ENCODE assay signal across 11 cellular contexts in genomic region chr1:146019225-146020057, GRCh38. TPM values are rescaled to one million over a fixed set of nuclear protein-coding genes. Genes with fewer than 3 reads are reported as not detected.
DNase-seq lines count a peak whose midpoint lies in the region; ATAC-seq and TF ChIP-seq lines count a peak whose summit lies in the region.
"Had no signal": no experiment of that assay in that cellular context is flagged by ENCODE, and none has a peak within 500 bp of the region (broad histone marks: within the 10 kb centered on the region; RNA-seq: fewer than 3 reads in every experiment).

No MANE protein-coding gene starts in this region.

- WGBS in right lobe of liver (ENCODE audit: insufficient coverage, low coverage, low lambda C conversion rate, missing lambda C conversion rate) = 19% methylated on average over 19 of the region's 43 CpGs
- WGBS in stomach, 5 donors = 14 to 35% (median 17%) methylated on average over 22 to 43 of the region's 43 CpGs

- no peaks in the 10 kb centered on the region for H3K9me3 Mint-ChIP-seq in activated CD4-positive, alpha-beta T cell treated with anti-CD3 and anti-CD28 coated beads, Interleukin-2, amount 10 ng/mL, durations not matched to agents 24 days and 14 days
- no peaks in the 10 kb centered on the region for H3K9me3 Mint-ChIP-seq in dendritic cell treated with granulocyte-macrophage colony-stimulating factor and Interleukin-4, amounts not matched to agents 40 ng/mL and 50 ng/mL, for 4 days

- peak; percentile 47 to 61 (median 60) for ATAC-seq in right lobe of liver

- H3K27ac Mint-ChIP-seq in activated CD4-positive, alpha-beta T cell treated with anti-CD3 and anti-CD28 coated beads, Interleukin-2, amount 10 ng/mL, durations not matched to agents 24 days and 14 days = no peak overlapping the region
- H3K27ac Mint-ChIP-seq in dendritic cell treated with granulocyte-macrophage colony-stimulating factor and Interleukin-4, amounts not matched to agents 40 ng/mL and 50 ng/mL, for 4 days = no peak overlapping the region

- H3K27ac ChIP-seq in right lobe of liver (peak overlapping the region; percentile 83 to 91 (median 89)), stomach (no peak overlapping the region)
- H3K27ac ChIP-seq: SK-N-MC, uterus had no signal

- peaks cover 0 to 16% (median 0%) of the 10 kb centered on the region in 4 donors for H3K36me3 ChIP-seq in right lobe of liver
- no peaks in the 10 kb centered on the region for H3K36me3 ChIP-seq in stomach
- no peaks in the 10 kb centered on the region for H3K36me3 ChIP-seq in MG63
- H3K36me3 ChIP-seq: uterus had no signal

- intact Hi-C loops in activated CD4-positive, alpha-beta T cell treated with anti-CD3 and anti-CD28 coated beads, Interleukin-2, amount 10 ng/mL, durations not matched to agents 24 days and 14 days (cut with micrococcal nuclease) = no loop called here
- intact Hi-C loops in dendritic cell treated with granulocyte-macrophage colony-stimulating factor and Interleukin-4, amounts not matched to agents 40 ng/mL and 50 ng/mL, for 4 days (cut with micrococcal nuclease) = no loop called here
- intact Hi-C loops in right lobe of liver (cut with DNase I) (loop anchor here (5.0 to 10.0 kb wide), 2 partner anchors 175 to 177 kb away; partner anchors contain the start of gene NUDT17 (in 1 of the 2)), stomach (cut with DNase I; ENCODE audit: low total_unique reads) (loop anchor here (5.0 to 10.0 kb wide), 2 partner anchors 115 to 172 kb away; partner anchors contain the start of gene NUDT17)

- peak overlapping the region; percentile 35 for H3K4me3 Mint-ChIP-seq in activated CD4-positive, alpha-beta T cell treated with anti-CD3 and anti-CD28 coated beads, Interleukin-2, amount 10 ng/mL, durations not matched to agents 24 days and 14 days
- H3K4me3 Mint-ChIP-seq in dendritic cell treated with granulocyte-macrophage colony-stimulating factor and Interleukin-4, amounts not matched to agents 40 ng/mL and 50 ng/mL, for 4 days = peak overlapping the region; percentile 37

- no peak for DNase-seq in activated CD4-positive, alpha-beta T cell treated with anti-CD3 and anti-CD28 coated beads, Interleukin-2, amount 10 ng/mL, durations not matched to agents 24 days and 14 days
- DNase-seq in activated CD4-positive, alpha-beta T cell treated with anti-CD3 and anti-CD28 coated beads for 48 hours = no peak
- DNase-seq in right lobe of liver = peak; percentile 62 to 78 (median 72)
- DNase-seq in stomach = no peak
- no peak for DNase-seq in MG63
- no peak for DNase-seq in hippocampal formation (lab: John Stamatoyannopoulos, UW)
- DNase-seq in activated CD4-positive, alpha-beta T cell treated with anti-CD3 and anti-CD28 coated beads for 4 hours = no peak
- DNase-seq: left cardiac atrium, uterus had no signal

- H3K36me3 Mint-ChIP-seq in activated CD4-positive, alpha-beta T cell treated with anti-CD3 and anti-CD28 coated beads, Interleukin-2, amount 10 ng/mL, durations not matched to agents 24 days and 14 days (ENCODE audit: low read depth) = no peaks in the 10 kb centered on the region
- H3K36me3 Mint-ChIP-seq in dendritic cell treated with granulocyte-macrophage colony-stimulating factor and Interleukin-4, amounts not matched to agents 40 ng/mL and 50 ng/mL, for 4 days (ENCODE audit: low read depth) = no peaks in the 10 kb centered on the region

- peak overlapping the region; percentile 40 to 58 (median 56) for H3K4me3 ChIP-seq in right lobe of liver
- H3K4me3 ChIP-seq in stomach = peak overlapping the region; percentile 24 to 39 (median 31)
- H3K4me3 ChIP-seq in MG63 = no peak overlapping the region
- H3K4me3 ChIP-seq: SK-N-MC had no signal

- TF ChIP-seq EP300 in stomach (IDR thresholded peaks at IDR 0.05) = no peak

- TF ChIP-seq POLR2A in right lobe of liver (IDR thresholded peaks at IDR 0.05) (peak; percentile 33), stomach (IDR thresholded peaks at IDR 0.05) (no peak)

- H3K9me3 ChIP-seq in right lobe of liver (no peaks in the 10 kb centered on the region), stomach (no peaks in the 10 kb centered on the region), MG63 (no peaks in the 10 kb centered on the region)
- H3K9me3 ChIP-seq: uterus had no signal

- peaks cover 0 to 12% (median 0%) of the 10 kb centered on the region in 4 donors for H3K4me1 ChIP-seq in right lobe of liver
- peaks cover 0 to 10% (median 9%) of the 10 kb centered on the region in 4 donors for H3K4me1 ChIP-seq in stomach
- H3K4me1 ChIP-seq: uterus had no signal

- TF ChIP-seq CTCF in right lobe of liver (IDR thresholded peaks at IDR 0.05) (no peak), stomach (IDR thresholded peaks at IDR 0.05) (no peak)

- H3K27me3 ChIP-seq in right lobe of liver (no peaks in the 10 kb centered on the region), stomach (peaks cover 0 to 58% (median 15%) of the 10 kb centered on the region in 3 donors), MG63 (peaks cover 8% of the 10 kb centered on the region; the same call in 1 of the 2 replicates)
- H3K27me3 ChIP-seq: uterus had no signal

- peaks cover 10% of the 10 kb centered on the region for H3K4me1 Mint-ChIP-seq in activated CD4-positive, alpha-beta T cell treated with anti-CD3 and anti-CD28 coated beads, Interleukin-2, amount 10 ng/mL, durations not matched to agents 24 days and 14 days
- H3K4me1 Mint-ChIP-seq in dendritic cell treated with granulocyte-macrophage colony-stimulating factor and Interleukin-4, amounts not matched to agents 40 ng/mL and 50 ng/mL, for 4 days (ENCODE audit: low read depth) = peaks cover 24% of the 10 kb centered on the region

- peaks cover 73% of the 10 kb centered on the region for H3K27me3 Mint-ChIP-seq in activated CD4-positive, alpha-beta T cell treated with anti-CD3 and anti-CD28 coated beads, Interleukin-2, amount 10 ng/mL, durations not matched to agents 24 days and 14 days
- peaks cover 48% of the 10 kb centered on the region for H3K27me3 Mint-ChIP-seq in dendritic cell treated with granulocyte-macrophage colony-stimulating factor and Interleukin-4, amounts not matched to agents 40 ng/mL and 50 ng/mL, for 4 days

RNA-seq across cellular contexts. Expression of gene HJV, which starts 2.1 kb away (rescaled TPM):
- not detected in 2 replicates for total RNA-seq in activated CD4-positive, alpha-beta T cell treated with anti-CD3 and anti-CD28 coated beads, Interleukin-2, amount 10 ng/mL, durations not matched to agents 24 days and 14 days
- 100 to 1,000 TPM in 4 of 6 experiments, 10 to 100 TPM in 2; 53.0 to 215 (median 109) TPM for total RNA-seq in right lobe of liver
- total RNA-seq in stomach = not detected
- polyA plus RNA-seq in stomach = not detected
- total RNA-seq in MG63 (2014; rRNA removed; shearing (Covaris generic); ENCODE audit: low replicate concordance) = not detected in 2 replicates
- total RNA-seq: uterus had no signal

RNA-seq across cellular contexts. Expression of gene TXNIP, which starts 23.1 kb away (rescaled TPM):
- total RNA-seq in activated CD4-positive, alpha-beta T cell treated with anti-CD3 and anti-CD28 coated beads, Interleukin-2, amount 10 ng/mL, durations not matched to agents 24 days and 14 days = 83.4 and 85.2 TPM in 2 replicates
- total RNA-seq in right lobe of liver (100 to 1,000 TPM in 3 of 6 experiments, 10 to 100 TPM in 3; 56.3 to 398 (median 134) TPM), stomach (1,000 to 10,000 TPM in 3 of 5 donors, 100 to 1,000 TPM in 2; 204 to 3,386 (median 1,054) TPM)
- 100 to 1,000 TPM; 217 to 613 (median 334) TPM for polyA plus RNA-seq in stomach
- 20.4 and 20.6 TPM in 2 replicates for total RNA-seq in MG63 (2014; rRNA removed; shearing (Covaris generic); ENCODE audit: low replicate concordance)

RNA-seq across cellular contexts. Expression of gene POLR3GL, which starts 55.0 kb away (rescaled TPM):
- 12.1 and 12.6 TPM in 2 replicates for total RNA-seq in activated CD4-positive, alpha-beta T cell treated with anti-CD3 and anti-CD28 coated beads, Interleukin-2, amount 10 ng/mL, durations not matched to agents 24 days and 14 days
- total RNA-seq in right lobe of liver (10 to 100 TPM in 4 of 6 experiments, 1 to 10 TPM in 2; 8.4 to 14.3 (median 11.9) TPM), stomach (100 to 1,000 TPM in 1 of 5 donors, 10 to 100 TPM in 3, 1 to 10 TPM in 1; 5.8 to 165 (median 18.9) TPM)
- polyA plus RNA-seq in stomach = 10 to 100 TPM; 31.4 to 53.2 (median 43.9) TPM
- 1.8 and 6.8 TPM in 2 replicates for total RNA-seq in MG63 (2014; rRNA removed; shearing (Covaris generic); ENCODE audit: low replicate concordance)

RNA-seq across cellular contexts. Expression of gene ANKRD34A, which starts 55.1 kb away (rescaled TPM):
- total RNA-seq in activated CD4-positive, alpha-beta T cell treated with anti-CD3 and anti-CD28 coated beads, Interleukin-2, amount 10 ng/mL, durations not matched to agents 24 days and 14 days = 4.8 and 5.2 TPM in 2 replicates
- total RNA-seq in right lobe of liver (under 1 TPM in 5 of 6 experiments, not detected in 1; 0.14 to 0.88 (median 0.22) TPM), stomach (1 to 10 TPM in 1 of 5 donors, under 1 TPM in 2, not detected in 2; 0.73 to 2.6 (median 0.87) TPM)
- polyA plus RNA-seq in stomach = under 1 TPM in 2 of 3 donors, not detected in 1; 0.19 to 0.45 TPM
- total RNA-seq in MG63 (2014; rRNA removed; shearing (Covaris generic); ENCODE audit: low replicate concordance) = 0.30 TPM in 1 of 2 replicates, not detected in the other

Comparison
In these comparisons a context has a peak if more than half of its experiments do, and no peak if none do; other contexts are left out.
1. DNase-seq: peak in right lobe of liver (3 of 3); none in activated CD4-positive, alpha-beta T cell treated with anti-CD3 and anti-CD28 coated beads, Interleukin-2, amount 10 ng/mL, durations not matched to agents 24 days and 14 days (single experiment), activated CD4-positive, alpha-beta T cell treated with anti-CD3 and anti-CD28 coated beads for 48 hours (single experiment), stomach (single experiment), MG63 (single experiment), hippocampal formation (0 of 2) and activated CD4-positive, alpha-beta T cell treated with anti-CD3 and anti-CD28 coated beads for 4 hours (0 of 2).
2. H3K27ac ChIP-seq: peak in right lobe of liver (3 of 3); none in stomach (0 of 5).
3. RNA of gene HJV, which starts 2.1 kb away (total RNA-seq): 53.0 to 215 TPM in right lobe of liver; not detected in activated CD4-positive, alpha-beta T cell treated with anti-CD3 and anti-CD28 coated beads, Interleukin-2, amount 10 ng/mL, durations not matched to agents 24 days and 14 days, not detected in stomach and not detected in MG63; every median in the first group is over 10 times any median in the second.
4. intact Hi-C loops: an anchor here in right lobe of liver (5.0 to 10.0 kb wide) and stomach (5.0 to 10.0 kb wide); none called in activated CD4-positive, alpha-beta T cell treated with anti-CD3 and anti-CD28 coated beads, Interleukin-2, amount 10 ng/mL, durations not matched to agents 24 days and 14 days and dendritic cell treated with granulocyte-macrophage colony-stimulating factor and Interleukin-4, amounts not matched to agents 40 ng/mL and 50 ng/mL, for 4 days.